In genomic region chr1:197902454-197903195, GRCh38 we compare ENCODE assay signal across 8 cellular contexts. TPM values are rescaled to one million over a fixed set of nuclear protein-coding genes. Genes with fewer than 3 reads are reported as not detected.
DNase-seq lines count a peak whose midpoint lies in the region; ATAC-seq and TF ChIP-seq lines count a peak whose summit lies in the region.

C1orf53 (plus strand) TSS chr1:197902630; CDS start chr1:197902650, 20 bp downstream.

- H3K4me1 ChIP-seq in heart left ventricle (peaks cover 0 to 15% (median 5%) of the 10 kb centered on the region in 12 donors), upper lobe of right lung (peaks cover 7% of the 10 kb centered on the region)

- H3K36me3 ChIP-seq in heart left ventricle = no peaks in the 10 kb centered on the region
- H3K36me3 ChIP-seq in upper lobe of right lung = no peaks in the 10 kb centered on the region

- H3K4me1 Mint-ChIP-seq in activated naive CD8-positive, alpha-beta T cell treated with anti-CD3 and anti-CD28 coated beads, Interleukin-2, amount 50 U/mL, for 24 hours = peaks cover 13% of the 10 kb centered on the region
- peaks cover 10% of the 10 kb centered on the region for H3K4me1 Mint-ChIP-seq in progenitor cell of endocrine pancreas (ENCODE audit: low read depth)

- H3K4me3 Mint-ChIP-seq in activated naive CD8-positive, alpha-beta T cell treated with anti-CD3 and anti-CD28 coated beads, Interleukin-2, amount 50 U/mL, for 24 hours = peak within 1 kb of the TSS; percentile 77
- peak within 1 kb of the TSS; percentile 83 for H3K4me3 Mint-ChIP-seq in progenitor cell of endocrine pancreas (ENCODE audit: low read depth)

- no peaks in the 10 kb centered on the region for H3K36me3 Mint-ChIP-seq in activated naive CD8-positive, alpha-beta T cell treated with anti-CD3 and anti-CD28 coated beads, Interleukin-2, amount 50 U/mL, for 24 hours (ENCODE audit: low read depth)
- H3K36me3 Mint-ChIP-seq in progenitor cell of endocrine pancreas (ENCODE audit: insufficient read depth) = no peaks in the 10 kb centered on the region

- H3K27me3 Mint-ChIP-seq in activated naive CD8-positive, alpha-beta T cell treated with anti-CD3 and anti-CD28 coated beads, Interleukin-2, amount 50 U/mL, for 24 hours = peaks cover 54% of the 10 kb centered on the region
- H3K27me3 Mint-ChIP-seq in progenitor cell of endocrine pancreas = peaks cover 52% of the 10 kb centered on the region

- WGBS in heart left ventricle, 4 donors = 0 to 1% (median 0%) methylated on average over 8 to 90 of the region's 90 CpGs

- DNase-seq in NAMALWA (ENCODE audit: low spot score) (peak; percentile 86), SKM-1 treated with dmso at 0.1 percent for 144 hours (lab: John Stamatoyannopoulos, UW; ENCODE audit: unreplicated experiment) (peak; percentile 89), heart left ventricle (peak; percentile 80 to 92 (median 88)), progenitor cell of endocrine pancreas (ENCODE audit: low spot score, unreplicated experiment) (peak; percentile 86), upper lobe of right lung (peak; percentile 95)
- peak; percentile 82 for DNase-seq in activated naive CD8-positive, alpha-beta T cell treated with anti-CD3 and anti-CD28 coated beads, Interleukin-2, amount 50 U/mL, for 24 hours

- H3K9me3 ChIP-seq in heart left ventricle (no peaks in the 10 kb centered on the region), upper lobe of right lung (no peaks in the 10 kb centered on the region)

- H3K27me3 ChIP-seq in heart left ventricle (peaks cover 0 to 45% (median 23%) of the 10 kb centered on the region in 9 donors), upper lobe of right lung (peaks cover 33% of the 10 kb centered on the region)

- peak within 1 kb of the TSS; percentile 83 for H3K27ac Mint-ChIP-seq in activated naive CD8-positive, alpha-beta T cell treated with anti-CD3 and anti-CD28 coated beads, Interleukin-2, amount 50 U/mL, for 24 hours
- peak within 1 kb of the TSS; percentile 97 for H3K27ac Mint-ChIP-seq in progenitor cell of endocrine pancreas

- TF ChIP-seq POLR2A in GM10847 (IDR thresholded peaks at IDR 0.05; ENCODE audit: extremely low read depth, insufficient read length) (peak; percentile 36), heart left ventricle (IDR thresholded peaks at IDR 0.05) (peak in 1 of 2 donors; percentile 58)

- ATAC-seq in HG02571 (IDR thresholded peaks at IDR 0.05; ENCODE audit: unreplicated experiment) = peak; percentile 97
- ATAC-seq in activated naive CD8-positive, alpha-beta T cell treated with anti-CD3 and anti-CD28 coated beads, Interleukin-2, amount 50 U/mL, for 24 hours = peak; percentile 95
- ATAC-seq in heart left ventricle = peak; percentile 93 to 100 (median 98)
- ATAC-seq in upper lobe of right lung = peak; percentile 100

- intact Hi-C loops in heart left ventricle (cut with DNase I) = loop anchor here in 1 of 10 donors (10.0 kb wide), 1 partner anchor 252 kb away; the partner anchor contains the start of gene NEK7
- intact Hi-C loops in upper lobe of right lung (cut with DNase I) = no loop called here

- H3K27ac ChIP-seq in heart left ventricle (peak within 1 kb of the TSS; percentile 72 to 91 (median 84)), upper lobe of right lung (peak within 1 kb of the TSS; percentile 92)

- H3K4me3 ChIP-seq in heart left ventricle = peak within 1 kb of the TSS; percentile 47 to 81 (median 74)
- H3K4me3 ChIP-seq in upper lobe of right lung = peak within 1 kb of the TSS; percentile 80

- TF ChIP-seq CTCF in heart left ventricle (IDR thresholded peaks at IDR 0.05) = peak in 2 of 12 donors; percentile 2 to 7
- TF ChIP-seq CTCF in progenitor cell of endocrine pancreas (IDR thresholded peaks at IDR 0.05; ENCODE audit: unreplicated experiment) = no peak
- no peak for TF ChIP-seq CTCF in upper lobe of right lung (IDR thresholded peaks at IDR 0.05)

- no peaks in the 10 kb centered on the region for H3K9me3 Mint-ChIP-seq in activated naive CD8-positive, alpha-beta T cell treated with anti-CD3 and anti-CD28 coated beads, Interleukin-2, amount 50 U/mL, for 24 hours
- H3K9me3 Mint-ChIP-seq in progenitor cell of endocrine pancreas (ENCODE audit: low read depth) = no peaks in the 10 kb centered on the region

RNA-seq across cellular contexts. Expression of gene C1orf53, which starts in this region (rescaled TPM):
- 10 to 100 TPM in 3 of 9 donors, 1 to 10 TPM in 6; 2.8 to 15.2 (median 6.8) TPM for total RNA-seq in heart left ventricle
- 10 to 100 TPM in 1 of 2 donors, 1 to 10 TPM in 1; 4.1 to 13.0 TPM for polyA plus RNA-seq in heart left ventricle
- total RNA-seq in progenitor cell of endocrine pancreas = 4.0 and 4.3 TPM in 2 replicates
- 4.0 TPM for total RNA-seq in upper lobe of right lung

Comparison
In these comparisons a context has a peak if more than half of its experiments do, and no peak if none do; other contexts are left out.
1. Peak in every context shown above with its lines: DNase-seq, ATAC-seq, H3K4me3 ChIP-seq and H3K27ac ChIP-seq.